Comparison of ENCODE assay signal across 23 cellular contexts in genomic region chr5:159704160-159704559, GRCh38.
DNase-seq lines count a peak whose midpoint lies in the region; ATAC-seq and TF ChIP-seq lines count a peak whose summit lies in the region.
"Had no signal": no experiment of that assay in that cellular context is flagged by ENCODE, and none has a peak within 500 bp of the region (broad histone marks: within the 10 kb centered on the region; RNA-seq: fewer than 3 reads in every experiment).

No MANE protein-coding gene starts in this region.

- intact Hi-C loops in lower leg skin (cut with DNase I; ENCODE audit: low total_unique reads) (no loop called here), body of pancreas (cut with DNase I) (no loop called here)

- CTCF ChIA-PET in activated CD8-positive, alpha-beta T cell treated with anti-CD3 and anti-CD28 coated beads, Interleukin-2, amount 10 ng/mL, durations not matched to agents 7 days and 5 days (lab: Charles Lee): interaction anchor here (0.9 kb wide), 1 partner anchor 12 kb away, joined by 3 read pairs; no protein-coding TSS in a partner anchor

- POLR2A ChIA-PET in activated CD8-positive, alpha-beta T cell treated with anti-CD3 and anti-CD28 coated beads, Interleukin-2, amount 10 ng/mL, durations not matched to agents 7 days and 5 days (lab: Charles Lee): no interaction called here

- WGBS in lower leg skin, 2 donors: 50 to 54% methylated on average over 3 of the region's 3 CpGs
- 37 to 51% methylated on average over 3 of the region's 3 CpGs for WGBS in body of pancreas, 2 donors

- no peak overlapping the region for H3K4me3 Mint-ChIP-seq in activated CD8-positive, alpha-beta T cell treated with anti-CD3 and anti-CD28 coated beads, Interleukin-2, amount 10 ng/mL, durations not matched to agents 7 days and 5 days
- H3K4me3 Mint-ChIP-seq: CD4-positive, CD25-positive, alpha-beta regulatory T cell; H9; HFFc6 had no signal

- H3K4me3 ChIP-seq in AG10803 (ENCODE audit: low read length) (no peak overlapping the region), skeletal muscle cell (ENCODE audit: low read depth, low read length) (no peak overlapping the region), lower leg skin (ENCODE audit: low read depth, poor library complexity, severe bottlenecking) (no peak overlapping the region), body of pancreas (no peak overlapping the region)
- H3K4me3 ChIP-seq: GM12878, GM23248, K562, MG63, PC-9 had no signal

- no peak overlapping the region for H3K27ac ChIP-seq in body of pancreas
- H3K27ac ChIP-seq: GM23248, PC-9 had no signal

- peaks cover 2% of the 10 kb centered on the region for H3K27me3 Mint-ChIP-seq in activated CD8-positive, alpha-beta T cell treated with anti-CD3 and anti-CD28 coated beads, Interleukin-2, amount 10 ng/mL, durations not matched to agents 7 days and 5 days (ENCODE audit: low read depth)

- H3K36me3 ChIP-seq in body of pancreas (replicated peaks in 1 of 2; ENCODE audit: insufficient read depth in 1 of 2, low read depth in 2 of 2): no peaks in the 10 kb centered on the region
- H3K36me3 ChIP-seq: MG63 had no signal

- ATAC-seq in SK-N-SH treated with all-trans-retinoic acid at 6 μM for 48 hours: peak; percentile 51
- no peak for ATAC-seq in activated CD8-positive, alpha-beta T cell treated with anti-CD3 and anti-CD28 coated beads, Interleukin-2, amount 10 ng/mL, durations not matched to agents 7 days and 5 days
- ATAC-seq in body of pancreas: no peak
- ATAC-seq: GM12878, K562 had no signal

- no peaks in the 10 kb centered on the region for H3K36me3 Mint-ChIP-seq in activated CD8-positive, alpha-beta T cell treated with anti-CD3 and anti-CD28 coated beads, Interleukin-2, amount 10 ng/mL, durations not matched to agents 7 days and 5 days (ENCODE audit: low read depth)
- H3K36me3 Mint-ChIP-seq: CD4-positive, CD25-positive, alpha-beta regulatory T cell had no signal

- DNase-seq in AG10803 (ENCODE audit: low read depth) (peak; percentile 3), fibroblast of gingiva (ENCODE audit: low read depth) (peak; percentile 13), skeletal muscle cell (ENCODE audit: low read depth) (peak; percentile 48), lower leg skin (ENCODE audit: low spot score in 2 of 2) (no peak), body of pancreas (no peak)
- DNase-seq in activated CD8-positive, alpha-beta T cell treated with anti-CD3 and anti-CD28 coated beads, Interleukin-2, amount 10 ng/mL, durations not matched to agents 7 days and 5 days: no peak
- DNase-seq: 8988T; CD4-positive, CD25-positive, alpha-beta regulatory T cell; GM23248; H9; HFFc6; MG63; NCI-H1048; NCI-H1417 treated with DMSO at 0.1 percent for 48 hours; NCI-H187; NCI-H446 treated with DMSO at 0.1 percent for 48 hours; NCI-H526 treated with DMSO at 0.1 percent for 48 hours; PC-9; RPMI8226; SHP77 had no signal

- no peak for TF ChIP-seq POLR2A in lower leg skin (IDR thresholded peaks at IDR 0.05)
- TF ChIP-seq POLR2A in body of pancreas (IDR thresholded peaks at IDR 0.05): no peak

- no peaks in the 10 kb centered on the region for H3K4me1 Mint-ChIP-seq in activated CD8-positive, alpha-beta T cell treated with anti-CD3 and anti-CD28 coated beads, Interleukin-2, amount 10 ng/mL, durations not matched to agents 7 days and 5 days (ENCODE audit: low read depth)
- H3K4me1 Mint-ChIP-seq: CD4-positive, CD25-positive, alpha-beta regulatory T cell had no signal

- H3K27ac Mint-ChIP-seq in activated CD8-positive, alpha-beta T cell treated with anti-CD3 and anti-CD28 coated beads, Interleukin-2, amount 10 ng/mL, durations not matched to agents 7 days and 5 days: no peak overlapping the region
- H3K27ac Mint-ChIP-seq: CD4-positive, CD25-positive, alpha-beta regulatory T cell; H9; HFFc6 had no signal

- no peaks in the 10 kb centered on the region for H3K9me3 Mint-ChIP-seq in activated CD8-positive, alpha-beta T cell treated with anti-CD3 and anti-CD28 coated beads, Interleukin-2, amount 10 ng/mL, durations not matched to agents 7 days and 5 days (ENCODE audit: insufficient read depth)

- TF ChIP-seq CTCF in AG10803 (conservative IDR thresholded peaks at IDR 0.05; ENCODE audit: low read length) (no peak), lower leg skin (IDR thresholded peaks at IDR 0.05) (no peak), body of pancreas (IDR thresholded peaks at IDR 0.05) (no peak)

- H3K4me1 ChIP-seq in body of pancreas: no peaks in the 10 kb centered on the region

- H3K9me3 ChIP-seq in body of pancreas: no peaks in the 10 kb centered on the region

- H3K27me3 ChIP-seq in body of pancreas: no peaks in the 10 kb centered on the region
- H3K27me3 ChIP-seq: MG63 had no signal

TF ChIP-seq in SK-N-SH treated with all-trans-retinoic acid at 6 μM for 48 hours, 23 proteins besides CTCF, POLR2A, EP300 and RAD21 (continues in another document):
- TF ChIP-seq PATZ1 (CRISPR knock-in tag; IDR thresholded peaks at IDR 0.05; ENCODE audit: borderline replicate concordance) (no peak), POU6F1 (CRISPR knock-in tag; IDR thresholded peaks at IDR 0.05; ENCODE audit: borderline replicate concordance, low read depth) (no peak), TSHZ2 (CRISPR knock-in tag; IDR thresholded peaks at IDR 0.05) (no peak), SNAI2 (CRISPR knock-in tag; IDR thresholded peaks at IDR 0.05) (no peak), PPARA (CRISPR knock-in tag; IDR thresholded peaks at IDR 0.05; ENCODE audit: borderline replicate concordance) (no peak), ZNF8 (CRISPR knock-in tag; IDR thresholded peaks at IDR 0.05) (no peak), ZFP30 (CRISPR knock-in tag; IDR thresholded peaks at IDR 0.05) (no peak), ZNF565 (CRISPR knock-in tag; conservative IDR thresholded peaks at IDR 0.05; ENCODE audit: low read depth) (no peak), CSRNP3 (CRISPR knock-in tag; IDR thresholded peaks at IDR 0.05) (no peak), ISL1 (CRISPR knock-in tag; IDR thresholded peaks at IDR 0.05) (no peak)

Comparison
In these comparisons a context has a peak if more than half of its experiments do, and no peak if none do; other contexts are left out.
1. DNase-seq: peak in AG10803 (single experiment), fibroblast of gingiva (single experiment) and skeletal muscle cell (single experiment); none in lower leg skin (0 of 2), activated CD8-positive, alpha-beta T cell treated with anti-CD3 and anti-CD28 coated beads, Interleukin-2, amount 10 ng/mL, durations not matched to agents 7 days and 5 days (single experiment) and body of pancreas (0 of 4).